ENCODE assay signal across 8 cellular contexts in the genomic region with DNA sequence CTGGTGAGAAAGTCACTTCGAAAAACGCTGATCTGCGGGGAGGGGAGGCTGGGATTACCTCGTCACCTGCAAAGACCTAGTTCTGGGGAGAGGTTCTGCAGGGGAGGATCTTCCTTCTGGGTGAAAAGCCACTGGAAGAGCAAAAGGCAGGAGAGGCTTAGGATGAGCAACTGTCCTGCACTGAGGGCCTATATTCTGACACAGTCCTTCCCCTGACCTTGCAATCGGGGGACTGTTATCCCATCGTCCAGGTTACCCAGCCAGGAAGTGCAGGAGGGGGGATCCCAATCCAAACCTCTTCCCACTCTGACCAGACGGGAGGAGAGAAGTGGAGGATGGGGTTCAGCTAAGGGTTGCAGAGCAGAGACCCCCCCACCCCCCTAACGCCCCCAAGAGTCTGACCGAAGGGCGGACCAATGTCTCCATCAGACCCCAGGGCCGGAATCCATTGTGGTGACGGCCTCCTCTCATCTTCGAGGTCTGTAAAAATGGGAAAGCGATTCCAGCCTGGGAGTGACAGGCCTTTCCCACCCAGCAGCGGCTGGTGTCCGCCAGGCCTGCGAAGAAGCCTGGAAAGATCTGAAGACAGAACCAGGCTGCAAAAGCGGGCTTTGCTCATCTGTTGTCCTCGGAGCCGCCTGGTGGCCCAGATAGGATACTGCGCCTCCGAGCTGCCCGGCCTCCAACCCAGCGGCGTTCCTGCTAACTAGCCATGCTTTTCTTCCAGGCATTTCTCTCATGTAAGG. TPM values are rescaled to one million over a fixed set of nuclear protein-coding genes. Genes with fewer than 3 reads are reported as not detected.
DNase-seq lines count a peak whose midpoint lies in the region; ATAC-seq and TF ChIP-seq lines count a peak whose summit lies in the region.

No MANE protein-coding gene starts in this region.

- ATAC-seq in HG03095 (IDR thresholded peaks at IDR 0.05; ENCODE audit: unreplicated experiment): peak; percentile 54
- ATAC-seq in activated CD8-positive, alpha-beta T cell treated with anti-CD3 and anti-CD28 coated beads for 36 hours: peak; percentile 46
- ATAC-seq in lower lobe of right lung: peak; percentile 70 to 82
- ATAC-seq in GM18858 (IDR thresholded peaks at IDR 0.05; ENCODE audit: unreplicated experiment): no peak

- peak overlapping the region; percentile 85 for H3K4me3 ChIP-seq in lower lobe of right lung

- no peaks in the 10 kb centered on the region for H3K9me3 Mint-ChIP-seq in activated CD8-positive, alpha-beta T cell treated with anti-CD3 and anti-CD28 coated beads for 36 hours

- DNase-seq in DMS153 treated with DMSO at 0.1 percent for 48 hours (lab: John Stamatoyannopoulos, UW; ENCODE audit: unreplicated experiment): peak; percentile 79
- peak; percentile 76 for DNase-seq in NCI-H748 (lab: John Stamatoyannopoulos, UW; ENCODE audit: unreplicated experiment)
- DNase-seq in activated CD8-positive, alpha-beta T cell treated with anti-CD3 and anti-CD28 coated beads for 36 hours: peak; percentile 86
- peak; percentile 88 for DNase-seq in ecto neural progenitor cell (ENCODE audit: low spot score)
- peak; percentile 88 for DNase-seq in lower lobe of right lung
- DNase-seq in stimulated activated CD4-positive, alpha-beta T cell treated with anti-CD3 and anti-CD28 coated beads, Interleukin-4, amount 100 ng/mL, for 24 hours: peak; percentile 82

- H3K36me3 Mint-ChIP-seq in activated CD8-positive, alpha-beta T cell treated with anti-CD3 and anti-CD28 coated beads for 36 hours (ENCODE audit: low read depth): peaks cover 29% of the 10 kb centered on the region

- H3K9me3 ChIP-seq in lower lobe of right lung: no peaks in the 10 kb centered on the region

- H3K4me1 ChIP-seq in lower lobe of right lung: peaks cover 51% of the 10 kb centered on the region

- POLR2A ChIA-PET in activated CD8-positive, alpha-beta T cell treated with anti-CD3 and anti-CD28 coated beads for 36 hours (lab: Charles Lee): interaction anchor here (0.6 to 5.6 kb wide), 16 partner anchors 10 to 325 kb away, joined by 3 to 43 read pairs (median 4); no protein-coding TSS in a partner anchor

- H3K36me3 ChIP-seq in lower lobe of right lung: no peaks in the 10 kb centered on the region

- CTCF ChIA-PET in activated CD8-positive, alpha-beta T cell treated with anti-CD3 and anti-CD28 coated beads for 36 hours (lab: Charles Lee): interaction anchor here (0.7 to 6.4 kb wide), 35 partner anchors 10 to 495 kb away, joined by 3 to 34 read pairs (median 5); no protein-coding TSS in a partner anchor

- intact Hi-C loops in activated CD8-positive, alpha-beta T cell treated with anti-CD3 and anti-CD28 coated beads for 36 hours (cut with micrococcal nuclease): loop anchor here (2.0 to 10.0 kb wide), 3 partner anchors 107 to 305 kb away; no protein-coding TSS in a partner anchor
- intact Hi-C loops in lower lobe of right lung (cut with DNase I): no loop called here

- peak; percentile 98 for TF ChIP-seq CTCF in activated CD8-positive, alpha-beta T cell treated with anti-CD3 and anti-CD28 coated beads for 36 hours (IDR thresholded peaks at IDR 0.05)
- TF ChIP-seq CTCF in lower lobe of right lung (IDR thresholded peaks at IDR 0.05): peak; percentile 98

- H3K27me3 Mint-ChIP-seq in activated CD8-positive, alpha-beta T cell treated with anti-CD3 and anti-CD28 coated beads for 36 hours: no peaks in the 10 kb centered on the region

- H3K27ac ChIP-seq in lower lobe of right lung: peak overlapping the region; percentile 88

- H3K4me3 Mint-ChIP-seq in activated CD8-positive, alpha-beta T cell treated with anti-CD3 and anti-CD28 coated beads for 36 hours: peak overlapping the region; percentile 96

- peaks cover 36% of the 10 kb centered on the region for H3K4me1 Mint-ChIP-seq in activated CD8-positive, alpha-beta T cell treated with anti-CD3 and anti-CD28 coated beads for 36 hours (ENCODE audit: low read depth)

- H3K27ac Mint-ChIP-seq in activated CD8-positive, alpha-beta T cell treated with anti-CD3 and anti-CD28 coated beads for 36 hours: peak overlapping the region; percentile 99

- no peaks in the 10 kb centered on the region for H3K27me3 ChIP-seq in lower lobe of right lung (ENCODE audit: low read depth)

RNA-seq across cellular contexts. Expression of gene DHRS3, which starts 1.6 kb away (rescaled TPM):
- 100 to 1,000 TPM; 129 to 135 TPM for total RNA-seq in activated CD8-positive, alpha-beta T cell treated with anti-CD3 and anti-CD28 coated beads for 36 hours
- 135 TPM for total RNA-seq in lower lobe of right lung

RNA-seq across cellular contexts. Expression of gene AADACL4, which starts 24.3 kb away (rescaled TPM):
- not detected for total RNA-seq in activated CD8-positive, alpha-beta T cell treated with anti-CD3 and anti-CD28 coated beads for 36 hours
- total RNA-seq in lower lobe of right lung: not detected
